29 cellular contexts compared by ENCODE assay signal in genomic region chr12:131066886-131067490, GRCh38.
A peak's percentile ranks its signal among the peaks of the same experiment; 100 is the strongest.
DNase-seq lines count a peak whose midpoint lies in the region; ATAC-seq and TF ChIP-seq lines count a peak whose summit lies in the region.
"Had no signal": no experiment of that assay in that cellular context is flagged by ENCODE, and none has a peak within 500 bp of the region (broad histone marks: within the 10 kb centered on the region; RNA-seq: fewer than 3 reads in every experiment).

No MANE protein-coding gene starts in this region.

- H2AK5ac ChIP-seq in neuronal stem cell (ENCODE audit: low read depth, low read length), result peak overlapping the region; percentile 13

- H3K27me3 ChIP-seq in neuronal stem cell (ENCODE audit: control insufficient read depth in 3 of 3, insufficient read depth in 3 of 3, low read depth in 1 of 3, low read length in 3 of 3) (peaks cover 0 to 22% (median 0%) of the 10 kb centered on the region in 3 experiments), tibial nerve (no peaks in the 10 kb centered on the region)
- no peaks in the 10 kb centered on the region for H3K27me3 ChIP-seq in CD4-positive, alpha-beta memory T cell (ENCODE audit: insufficient read depth, low read length)
- H3K27me3 ChIP-seq: heart right ventricle, pancreas had no signal

- H3K27ac ChIP-seq in coronary artery, result no peak overlapping the region
- no peak overlapping the region for H3K27ac ChIP-seq in neuronal stem cell (replicated peaks; ENCODE audit: low read length)
- peak overlapping the region in 2 of 4 donors; percentile 45 to 69 for H3K27ac ChIP-seq in tibial nerve
- H3K27ac ChIP-seq in CD4-positive, alpha-beta memory T cell (ENCODE audit: low read depth, low read length), result no peak overlapping the region
- H3K27ac ChIP-seq: lower lobe of right lung, pancreas had no signal

- H4K8ac ChIP-seq in neuronal stem cell (ENCODE audit: low read depth, low read length), result no peak overlapping the region

- no peak overlapping the region for H3K4me3 Mint-ChIP-seq in CD4-positive, alpha-beta memory T cell
- H3K4me3 Mint-ChIP-seq: activated CD8-positive, alpha-beta T cell treated with anti-CD3 and anti-CD28 coated beads, Interleukin-2, amount 10 ng/mL, durations not matched to agents 7 days and 5 days; CD14-positive monocyte; nephron progenitor cell had no signal

- H2BK120ac ChIP-seq in neuronal stem cell (ENCODE audit: low read depth, low read length), result no peak overlapping the region

- no peak overlapping the region for H3K9ac ChIP-seq in neuronal stem cell (ENCODE audit: low read depth, low read length, poor library complexity)

- H3K36me3 Mint-ChIP-seq in CD4-positive, alpha-beta memory T cell, result no peaks in the 10 kb centered on the region
- H3K36me3 Mint-ChIP-seq: CD14-positive monocyte had no signal

- H3K36me3 ChIP-seq in neuronal stem cell (replicated peaks in 1 of 2; ENCODE audit: control insufficient read depth in 2 of 2, insufficient read depth in 2 of 2, low read length in 2 of 2) (no peaks in the 10 kb centered on the region), tibial nerve (no peaks in the 10 kb centered on the region)
- H3K36me3 ChIP-seq in CD4-positive, alpha-beta memory T cell (ENCODE audit: insufficient read depth, low read length), result no peaks in the 10 kb centered on the region
- H3K36me3 ChIP-seq: heart right ventricle, lower lobe of right lung, pancreas had no signal

- H3K18ac ChIP-seq in neuronal stem cell (ENCODE audit: low read length), result peak overlapping the region; percentile 0

- H3K9me3 Mint-ChIP-seq in CD4-positive, alpha-beta memory T cell, result no peaks in the 10 kb centered on the region
- H3K9me3 Mint-ChIP-seq: nephron progenitor cell had no signal

- WGBS in neuronal stem cell (ENCODE audit: extremely low coverage in 2 of 2, insufficient read length in 2 of 2, insufficient replicate concordance in 1 of 2), 2 donors, result no CpG with 5 or more reads among the region's 14 CpGs
- WGBS in tibial nerve, 2 donors, result 75 to 82% methylated on average over 14 of the region's 14 CpGs

- H3K4me3 ChIP-seq in coronary artery (no peak overlapping the region), neuronal stem cell (ENCODE audit: low read length in 2 of 2) (no peak overlapping the region), tibial nerve (no peak overlapping the region)
- no peak overlapping the region for H3K4me3 ChIP-seq in CD4-positive, alpha-beta memory T cell (ENCODE audit: low read length in 2 of 2)
- H3K4me3 ChIP-seq: heart right ventricle, lower lobe of right lung, pancreas had no signal

- H3K79me1 ChIP-seq in neuronal stem cell (ENCODE audit: low read depth, low read length), result no peaks in the 10 kb centered on the region

- DNase-seq in activated effector memory CD4-positive, alpha-beta T cell treated with anti-CD3 and anti-CD28 coated beads, Interleukin-2, amount 50 U/mL, for 16 hours, result peak; percentile 37
- no peak for DNase-seq in activated effector memory CD4-positive, alpha-beta T cell treated with Interleukin-2 at 50 U/mL for 16 hours
- DNase-seq in coronary artery (ENCODE audit: low spot score), result peak; percentile 59
- no peak for DNase-seq in neuronal stem cell (ENCODE audit: low spot score)
- peak; percentile 33 to 40 for DNase-seq in tibial nerve (ENCODE audit: low spot score in 2 of 2)
- no peak for DNase-seq in CD4-positive, alpha-beta memory T cell
- DNase-seq in activated naive CD4-positive, alpha-beta T cell treated with Interleukin-2 at 50 U/mL for 16 hours, result no peak
- DNase-seq: 8988T; activated CD8-positive, alpha-beta T cell treated with anti-CD3 and anti-CD28 coated beads, Interleukin-2, amount 10 ng/mL, durations not matched to agents 7 days and 5 days; activated gamma-delta T cell; activated T-cell treated with anti-CD3 and anti-CD28 coated beads for 4 hours; Calu3; DMS79 treated with DMSO at 0.1 percent for 48 hours; foreskin melanocyte; GDM1; Kasumi-1; NCI-H1436; NCI-H2081 treated with DMSO at 0.1 percent for 48 hours; NCI-H345; NCI-H69; nephron progenitor cell; SIG-M5; stimulated activated CD4-positive, alpha-beta T cell treated with anti-CD3 and anti-CD28 coated beads, Interleukin-12 subunit alpha, Interleukin-12 subunit beta, amount 100 ng/mL, for 4 hours; stimulated activated CD4-positive, alpha-beta T cell treated with anti-CD3 and anti-CD28 coated beads, Interleukin-4, amount 100 ng/mL, for 1 hour had no signal

- peaks cover 18 to 22% of the 10 kb centered on the region in 2 donors for H3K27me3 Mint-ChIP-seq in CD4-positive, alpha-beta memory T cell

- POLR2A ChIA-PET in CD4-positive, alpha-beta memory T cell (lab: Charles Lee; ENCODE audit: partially characterized antibody), result no interaction called here

- peak overlapping the region; percentile 28 for H2BK15ac ChIP-seq in neuronal stem cell (ENCODE audit: low read length)

- no peak for TF ChIP-seq CTCF in coronary artery (IDR thresholded peaks at IDR 0.05)
- no peak for TF ChIP-seq CTCF in tibial nerve (IDR thresholded peaks at IDR 0.05)

- no peak overlapping the region for H4K91ac ChIP-seq in neuronal stem cell (ENCODE audit: low read depth, low read length, poor library complexity)

- H3K27ac Mint-ChIP-seq in CD4-positive, alpha-beta memory T cell, result no peak overlapping the region
- H3K27ac Mint-ChIP-seq: activated CD8-positive, alpha-beta T cell treated with anti-CD3 and anti-CD28 coated beads, Interleukin-2, amount 10 ng/mL, durations not matched to agents 7 days and 5 days; nephron progenitor cell had no signal

- H3K14ac ChIP-seq in neuronal stem cell (ENCODE audit: low read length), result no peak overlapping the region

- no peak overlapping the region for H3K23ac ChIP-seq in neuronal stem cell (ENCODE audit: low read depth, low read length, poor library complexity)

- no peak for TF ChIP-seq POLR2A in tibial nerve (IDR thresholded peaks at IDR 0.05)

- no peak overlapping the region for H2BK5ac ChIP-seq in neuronal stem cell (ENCODE audit: low read length)

- no peak overlapping the region for H3K4ac ChIP-seq in neuronal stem cell (ENCODE audit: low read length)

- no peak overlapping the region for H2BK12ac ChIP-seq in neuronal stem cell (ENCODE audit: low read length)

- no peak overlapping the region for H3K4me2 ChIP-seq in neuronal stem cell (ENCODE audit: insufficient read depth, low read length, poor library complexity, severe bottlenecking)

- H2AFZ ChIP-seq in neuronal stem cell (ENCODE audit: low read length), result no peak overlapping the region

- no peaks in the 10 kb centered on the region for H3K9me3 ChIP-seq in neuronal stem cell (replicated peaks in 1 of 2; ENCODE audit: control insufficient read depth in 2 of 2, insufficient read depth in 1 of 2, low read depth in 1 of 2, low read length in 2 of 2)
- H3K9me3 ChIP-seq in tibial nerve, result no peaks in the 10 kb centered on the region
- no peaks in the 10 kb centered on the region for H3K9me3 ChIP-seq in CD4-positive, alpha-beta memory T cell (ENCODE audit: control insufficient read depth in 1 of 2, low read length in 2 of 2)
- H3K9me3 ChIP-seq: heart right ventricle, lower lobe of right lung, pancreas had no signal

- H3K4me1 ChIP-seq in neuronal stem cell (ENCODE audit: control insufficient read depth in 2 of 2, insufficient read depth in 1 of 2, low read depth in 1 of 2, low read length in 2 of 2), result no peaks in the 10 kb centered on the region
- peaks cover 0 to 35% (median 0%) of the 10 kb centered on the region in 4 donors for H3K4me1 ChIP-seq in tibial nerve
- no peaks in the 10 kb centered on the region for H3K4me1 ChIP-seq in CD4-positive, alpha-beta memory T cell (ENCODE audit: insufficient read depth, low read length)
- H3K4me1 ChIP-seq: pancreas had no signal

- TF ChIP-seq EP300 in tibial nerve (IDR thresholded peaks at IDR 0.05), result no peak

- intact Hi-C loops in CD4-positive, alpha-beta memory T cell (cut with micrococcal nuclease), result no loop called here

- ATAC-seq in GM18511 (IDR thresholded peaks at IDR 0.05; ENCODE audit: unreplicated experiment), result no peak
- ATAC-seq: activated CD8-positive, alpha-beta T cell treated with anti-CD3 and anti-CD28 coated beads, Interleukin-2, amount 10 ng/mL, durations not matched to agents 7 days and 5 days; pancreas had no signal

- H3K4me1 Mint-ChIP-seq in CD4-positive, alpha-beta memory T cell, result no peaks in the 10 kb centered on the region

- CTCF ChIA-PET in CD4-positive, alpha-beta memory T cell (lab: Charles Lee; ENCODE audit: partially characterized antibody), result no interaction called here

Comparison
In these comparisons a context has a peak if more than half of its experiments do, and no peak if none do; other contexts are left out.
1. DNase-seq: peak in activated effector memory CD4-positive, alpha-beta T cell treated with anti-CD3 and anti-CD28 coated beads, Interleukin-2, amount 50 U/mL, for 16 hours (single experiment), coronary artery (single experiment) and tibial nerve (2 of 2); none in activated effector memory CD4-positive, alpha-beta T cell treated with Interleukin-2 at 50 U/mL for 16 hours (single experiment), neuronal stem cell (single experiment), CD4-positive, alpha-beta memory T cell (0 of 5) and activated naive CD4-positive, alpha-beta T cell treated with Interleukin-2 at 50 U/mL for 16 hours (single experiment).